ENCODE assay signal across 30 cellular contexts in the genomic region with DNA sequence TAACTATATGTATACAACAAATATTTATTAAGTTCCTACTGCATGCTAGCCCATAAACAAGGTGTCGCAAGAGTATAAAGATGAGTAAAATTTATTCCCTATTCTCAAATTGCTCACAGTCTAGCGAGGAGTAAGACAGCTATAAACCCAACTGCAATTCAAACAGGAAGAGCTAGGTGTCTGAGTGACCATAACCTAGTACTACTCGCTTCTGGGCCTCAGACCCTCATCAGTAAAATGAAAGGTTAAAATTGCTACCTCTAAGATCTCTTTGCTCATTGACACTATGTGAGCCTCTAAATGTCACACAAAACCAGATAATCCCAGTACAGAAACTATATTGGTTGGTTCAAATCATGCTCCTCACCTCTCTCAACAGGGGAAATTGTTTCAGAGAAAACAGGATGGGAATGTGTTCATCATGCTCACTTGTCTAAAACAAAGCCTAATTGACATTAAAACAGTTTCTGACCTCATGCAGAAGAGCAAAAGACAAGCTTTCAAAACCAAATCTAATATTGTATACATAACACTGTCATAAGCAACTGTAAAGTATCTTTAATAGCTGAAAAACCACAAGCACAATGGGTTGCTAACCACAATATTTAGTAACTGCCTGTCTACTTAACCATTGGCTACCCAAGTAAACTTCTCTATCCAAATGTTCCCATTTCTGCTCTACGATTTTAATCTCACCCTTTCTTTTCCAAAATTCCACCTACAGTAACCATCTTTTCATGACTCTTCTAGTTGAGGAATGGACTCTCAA.
"Had no signal": no experiment of that assay in that cellular context is flagged by ENCODE, and none has a peak within 500 bp of the region (broad histone marks: within the 10 kb centered on the region; RNA-seq: fewer than 3 reads in every experiment).

No MANE protein-coding gene starts in this region.

- H3K27me3 Mint-ChIP-seq: activated CD4-positive, alpha-beta memory T cell treated with anti-CD3 and anti-CD28 coated beads, Interleukin-2, amount 10 ng/mL, durations not matched to agents 7 days and 5 days; activated CD4-positive, alpha-beta T cell treated with anti-CD3 and anti-CD28 coated beads, Interleukin-2, amount 10 ng/mL, durations not matched to agents 7 days and 5 days; activated naive CD4-positive, alpha-beta T cell treated with anti-CD3 and anti-CD28 coated beads, Interleukin-2, amount 50 U/mL, for 24 hours; activated naive CD8-positive, alpha-beta T cell treated with anti-CD3 and anti-CD28 coated beads, Interleukin-2, amount 50 U/mL, for 24 hours; activated T-helper 17 cell treated with anti-CD3 and anti-CD28 coated beads, Interleukin-2, amount 50 U/mL, for 72 hours; central memory CD8-positive, alpha-beta T cell; dendritic cell treated with granulocyte-macrophage colony-stimulating factor and Interleukin-4, amounts not matched to agents 40 ng/mL and 50 ng/mL, for 4 days; naive B cell; progenitor cell of endocrine pancreas; stimulated activated naive CD8-positive, alpha-beta T cell treated with anti-CD3 and anti-CD28 coated beads, Interleukin-15, Interleukin-2, amounts not matched to agents 100 ng/mL and 50 ng/mL, for 24 hours; type B pancreatic cell had no signal

- H3K4me1 Mint-ChIP-seq: activated CD4-positive, alpha-beta memory T cell treated with anti-CD3 and anti-CD28 coated beads, Interleukin-2, amount 10 ng/mL, durations not matched to agents 7 days and 5 days; activated CD4-positive, alpha-beta T cell treated with anti-CD3 and anti-CD28 coated beads, Interleukin-2, amount 10 ng/mL, durations not matched to agents 7 days and 5 days; activated naive CD4-positive, alpha-beta T cell treated with anti-CD3 and anti-CD28 coated beads, Interleukin-2, amount 50 U/mL, for 24 hours; activated naive CD8-positive, alpha-beta T cell treated with anti-CD3 and anti-CD28 coated beads, Interleukin-2, amount 50 U/mL, for 24 hours; activated T-helper 17 cell treated with anti-CD3 and anti-CD28 coated beads, Interleukin-2, amount 50 U/mL, for 72 hours; central memory CD8-positive, alpha-beta T cell; mesothelial cell of epicardium; naive B cell; nephron progenitor cell; stimulated activated effector memory CD8-positive, alpha-beta T cell treated with anti-CD3 and anti-CD28 coated beads, Interleukin-12 subunit alpha, Interleukin-12 subunit beta, amount 100 ng/mL, for 72 hours; WTC11 had no signal

- DNase-seq: activated CD4-positive, alpha-beta memory T cell treated with anti-CD3 and anti-CD28 coated beads, Interleukin-2, amount 10 ng/mL, durations not matched to agents 7 days and 5 days; activated CD4-positive, alpha-beta T cell treated with anti-CD3 and anti-CD28 coated beads for 1 hour; activated CD4-positive, alpha-beta T cell treated with anti-CD3 and anti-CD28 coated beads, Interleukin-2, amount 10 ng/mL, durations not matched to agents 7 days and 5 days; activated CD8-positive, alpha-beta memory T cell treated with anti-CD3 and anti-CD28 coated beads, Interleukin-2, amount 50 U/mL, for 48 hours; activated naive CD8-positive, alpha-beta T cell treated with anti-CD3 and anti-CD28 coated beads, Interleukin-2, amount 50 U/mL, for 24 hours; activated T-cell treated with anti-CD3 and anti-CD28 coated beads, Interleukin-2, amount 50 U/mL, for 4 hours; foreskin keratinocyte; heart left ventricle; naive B cell; nephron progenitor cell; ovary; right lobe of liver; stimulated activated CD4-positive, alpha-beta T cell treated with anti-CD3 and anti-CD28 coated beads, Interleukin-12 subunit alpha, Interleukin-12 subunit beta, amount 100 ng/mL, for 4 hours; stimulated activated CD4-positive, alpha-beta T cell treated with anti-CD3 and anti-CD28 coated beads, Interleukin-4, amount 100 ng/mL, for 24 hours; substantia nigra; uterus had no signal

- H3K4me1 ChIP-seq: esophagus muscularis mucosa, foreskin keratinocyte, heart left ventricle, right lobe of liver, uterus had no signal

- H3K9me3 Mint-ChIP-seq: activated CD4-positive, alpha-beta memory T cell treated with anti-CD3 and anti-CD28 coated beads, Interleukin-2, amount 10 ng/mL, durations not matched to agents 7 days and 5 days; activated CD4-positive, alpha-beta T cell treated with anti-CD3 and anti-CD28 coated beads, Interleukin-2, amount 10 ng/mL, durations not matched to agents 7 days and 5 days; activated naive CD4-positive, alpha-beta T cell treated with anti-CD3 and anti-CD28 coated beads, Interleukin-2, amount 50 U/mL, for 24 hours; activated T-cell treated with anti-CD3 and anti-CD28 coated beads, Interleukin-2, amount 50 U/mL, for 4 hours; dendritic cell treated with granulocyte-macrophage colony-stimulating factor and Interleukin-4, amounts not matched to agents 40 ng/mL and 50 ng/mL, for 4 days; type B pancreatic cell had no signal

- H3K4me3 ChIP-seq: esophagus muscularis mucosa, heart left ventricle, ovary, right lobe of liver, skin epidermis, uterus had no signal

- H3K36me3 Mint-ChIP-seq: activated naive CD4-positive, alpha-beta T cell treated with anti-CD3 and anti-CD28 coated beads, Interleukin-2, amount 50 U/mL, for 24 hours; mesothelial cell of epicardium; naive B cell; stimulated activated effector memory CD8-positive, alpha-beta T cell treated with anti-CD3 and anti-CD28 coated beads, Interleukin-12 subunit alpha, Interleukin-12 subunit beta, amount 100 ng/mL, for 72 hours; type B pancreatic cell had no signal

- ATAC-seq: activated naive CD8-positive, alpha-beta T cell treated with anti-CD3 and anti-CD28 coated beads, Interleukin-2, amount 50 U/mL, for 24 hours; activated T-cell treated with anti-CD3 and anti-CD28 coated beads, Interleukin-2, amount 50 U/mL, for 4 hours; activated T-helper 17 cell treated with anti-CD3 and anti-CD28 coated beads, Interleukin-2, amount 50 U/mL, for 72 hours; foreskin keratinocyte; heart left ventricle; right lobe of liver; stimulated activated effector memory CD8-positive, alpha-beta T cell treated with anti-CD3 and anti-CD28 coated beads, Interleukin-12 subunit alpha, Interleukin-12 subunit beta, amount 100 ng/mL, for 72 hours; WTC11 had no signal

- H3K27me3 ChIP-seq: esophagus muscularis mucosa, foreskin keratinocyte, heart left ventricle, neutrophil, ovary, right lobe of liver, uterus had no signal

- H3K27ac Mint-ChIP-seq: activated CD4-positive, alpha-beta memory T cell treated with anti-CD3 and anti-CD28 coated beads, Interleukin-2, amount 10 ng/mL, durations not matched to agents 7 days and 5 days; activated CD4-positive, alpha-beta T cell treated with anti-CD3 and anti-CD28 coated beads, Interleukin-2, amount 10 ng/mL, durations not matched to agents 7 days and 5 days; activated naive CD4-positive, alpha-beta T cell treated with anti-CD3 and anti-CD28 coated beads, Interleukin-2, amount 50 U/mL, for 24 hours; activated naive CD8-positive, alpha-beta T cell treated with anti-CD3 and anti-CD28 coated beads, Interleukin-2, amount 50 U/mL, for 24 hours; activated T-helper 17 cell treated with anti-CD3 and anti-CD28 coated beads, Interleukin-2, amount 50 U/mL, for 72 hours; dendritic cell treated with granulocyte-macrophage colony-stimulating factor and Interleukin-4, amounts not matched to agents 40 ng/mL and 50 ng/mL, for 4 days; mesothelial cell of epicardium; naive B cell; nephron progenitor cell; progenitor cell of endocrine pancreas; stimulated activated effector memory CD8-positive, alpha-beta T cell treated with anti-CD3 and anti-CD28 coated beads, Interleukin-12 subunit alpha, Interleukin-12 subunit beta, amount 100 ng/mL, for 72 hours; stimulated activated naive CD8-positive, alpha-beta T cell treated with anti-CD3 and anti-CD28 coated beads, Interleukin-15, Interleukin-2, amounts not matched to agents 100 ng/mL and 50 ng/mL, for 24 hours; type B pancreatic cell; WTC11 had no signal

- H3K36me3 ChIP-seq: esophagus muscularis mucosa, heart left ventricle, neutrophil, ovary, right lobe of liver, uterus had no signal

- FAIRE-seq: bronchial epithelial cell had no signal

- H3K27ac ChIP-seq: esophagus muscularis mucosa, foreskin keratinocyte, heart left ventricle, neutrophil, ovary, right lobe of liver, skin epidermis, uterus had no signal

- H3K9me3 ChIP-seq: esophagus muscularis mucosa, heart left ventricle, neutrophil, ovary, right lobe of liver, uterus had no signal

- H3K4me3 Mint-ChIP-seq: activated CD4-positive, alpha-beta memory T cell treated with anti-CD3 and anti-CD28 coated beads, Interleukin-2, amount 10 ng/mL, durations not matched to agents 7 days and 5 days; activated CD4-positive, alpha-beta T cell treated with anti-CD3 and anti-CD28 coated beads, Interleukin-2, amount 10 ng/mL, durations not matched to agents 7 days and 5 days; activated naive CD4-positive, alpha-beta T cell treated with anti-CD3 and anti-CD28 coated beads, Interleukin-2, amount 50 U/mL, for 24 hours; activated naive CD8-positive, alpha-beta T cell treated with anti-CD3 and anti-CD28 coated beads, Interleukin-2, amount 50 U/mL, for 24 hours; activated T-cell treated with anti-CD3 and anti-CD28 coated beads, Interleukin-2, amount 50 U/mL, for 4 hours; activated T-helper 17 cell treated with anti-CD3 and anti-CD28 coated beads, Interleukin-2, amount 50 U/mL, for 72 hours; central memory CD8-positive, alpha-beta T cell; dendritic cell treated with granulocyte-macrophage colony-stimulating factor and Interleukin-4, amounts not matched to agents 40 ng/mL and 50 ng/mL, for 4 days; mesothelial cell of epicardium; naive B cell; nephron progenitor cell; stimulated activated effector memory CD8-positive, alpha-beta T cell treated with anti-CD3 and anti-CD28 coated beads, Interleukin-12 subunit alpha, Interleukin-12 subunit beta, amount 100 ng/mL, for 72 hours; stimulated activated naive CD8-positive, alpha-beta T cell treated with anti-CD3 and anti-CD28 coated beads, Interleukin-15, Interleukin-2, amounts not matched to agents 100 ng/mL and 50 ng/mL, for 24 hours; type B pancreatic cell; WTC11 had no signal
